Comparison of ENCODE assay signal across 21 cellular contexts in genomic region chr14:59739794-59740193, GRCh38.
A peak's percentile ranks its signal among the peaks of the same experiment; 100 is the strongest.
DNase-seq lines count a peak whose midpoint lies in the region; ATAC-seq and TF ChIP-seq lines count a peak whose summit lies in the region.
"Had no signal": no experiment of that assay in that cellular context is flagged by ENCODE, and none has a peak within 500 bp of the region (broad histone marks: within the 10 kb centered on the region; RNA-seq: fewer than 3 reads in every experiment).

No MANE protein-coding gene starts in this region.

- H3K9me3 Mint-ChIP-seq in MCF 10A (ENCODE audit: unreplicated experiment) = peaks cover 15% of the 10 kb centered on the region

- no peaks in the 10 kb centered on the region for H3K36me3 ChIP-seq in breast epithelium
- H3K36me3 ChIP-seq in gastroesophageal sphincter = no peaks in the 10 kb centered on the region
- no peaks in the 10 kb centered on the region for H3K36me3 ChIP-seq in upper lobe of right lung
- no peaks in the 10 kb centered on the region for H3K36me3 ChIP-seq in colonic mucosa
- H3K36me3 ChIP-seq: stomach had no signal

- no TSS peak for BruUV-seq in MCF 10A (replicated peaks; lab: Mats Ljungman, UMichigan)

- H3K4me1 Mint-ChIP-seq in MCF 10A (ENCODE audit: insufficient read depth, unreplicated experiment) = peaks cover 7% of the 10 kb centered on the region
- H3K4me1 Mint-ChIP-seq: activated CD8-positive, alpha-beta memory T cell treated with anti-CD3 and anti-CD28 coated beads, Interleukin-2, amount 10 ng/mL, durations not matched to agents 7 days and 5 days; nephron progenitor cell had no signal

- no peak for TF ChIP-seq EP300 in gastroesophageal sphincter (IDR thresholded peaks at IDR 0.05)

- H3K27ac Mint-ChIP-seq in MCF 10A (ENCODE audit: low read depth, unreplicated experiment) = no peak overlapping the region
- H3K27ac Mint-ChIP-seq: activated CD8-positive, alpha-beta memory T cell treated with anti-CD3 and anti-CD28 coated beads, Interleukin-2, amount 10 ng/mL, durations not matched to agents 7 days and 5 days; CD4-positive, alpha-beta T cell; nephron progenitor cell had no signal

- in situ Hi-C loops in GM13977 (cut with MboI; ENCODE audit: low pct_unique_long_range_greater_than_20kb, low sequenced_read_pairs, unreplicated experiment) = no loop called here

- H3K4me1 ChIP-seq in breast epithelium (no peaks in the 10 kb centered on the region), gastroesophageal sphincter (no peaks in the 10 kb centered on the region), upper lobe of right lung (no peaks in the 10 kb centered on the region), colonic mucosa (no peaks in the 10 kb centered on the region)
- H3K4me1 ChIP-seq: stomach had no signal

- no peaks in the 10 kb centered on the region for H3K27me3 Mint-ChIP-seq in MCF 10A (ENCODE audit: insufficient read depth, unreplicated experiment)
- H3K27me3 Mint-ChIP-seq: activated CD8-positive, alpha-beta memory T cell treated with anti-CD3 and anti-CD28 coated beads, Interleukin-2, amount 10 ng/mL, durations not matched to agents 7 days and 5 days had no signal

- no peak overlapping the region for H3K27ac ChIP-seq in breast epithelium
- no peak overlapping the region for H3K27ac ChIP-seq in gastroesophageal sphincter
- H3K27ac ChIP-seq in upper lobe of right lung = no peak overlapping the region
- no peak overlapping the region for H3K27ac ChIP-seq in colonic mucosa
- H3K27ac ChIP-seq: KMS-11, SK-N-MC, stomach had no signal

- H3K4me3 ChIP-seq in breast epithelium (no peak overlapping the region), NB4 (ENCODE audit: low read depth, low read length) (no peak overlapping the region), gastroesophageal sphincter (no peak overlapping the region), upper lobe of right lung (no peak overlapping the region), colonic mucosa (no peak overlapping the region)
- H3K4me3 ChIP-seq: SK-N-MC, stomach had no signal

- DNase-seq in MCF 10A (ENCODE audit: unreplicated experiment) (peak; percentile 47), breast epithelium (ENCODE audit: low spot score in 2 of 2) (no peak), NB4 (ENCODE audit: low read depth) (peak; percentile 45), upper lobe of right lung (no peak), GM13977 (ENCODE audit: low spot score) (no peak), colonic mucosa (no peak)
- DNase-seq: activated CD8-positive, alpha-beta memory T cell treated with anti-CD3 and anti-CD28 coated beads, Interleukin-2, amount 10 ng/mL, durations not matched to agents 7 days and 5 days; CD4-positive, alpha-beta T cell; foreskin fibroblast; NCI-H1417 treated with DMSO at 0.1 percent for 48 hours; NCI-H82; nephron progenitor cell; posterior cingulate gyrus; small intestine; stimulated activated CD4-positive, alpha-beta T cell treated with anti-CD3 and anti-CD28 coated beads, Interleukin-4, amount 100 ng/mL, for 1 hour; stomach had no signal

- TF ChIP-seq CTCF in MCF 10A (IDR thresholded peaks at IDR 0.05; ENCODE audit: unreplicated experiment) (no peak), breast epithelium (IDR thresholded peaks at IDR 0.05) (no peak), NB4 (IDR thresholded peaks at IDR 0.05; ENCODE audit: low read depth, low read length) (no peak), gastroesophageal sphincter (IDR thresholded peaks at IDR 0.05) (no peak), upper lobe of right lung (IDR thresholded peaks at IDR 0.05) (no peak), GM13977 (IDR thresholded peaks at IDR 0.05; ENCODE audit: extremely low read depth, insufficient read depth, missing control alignments) (no peak), colonic mucosa (IDR thresholded peaks at IDR 0.05) (no peak)

- peaks cover 10 to 24% of the 10 kb centered on the region in 2 donors for H3K9me3 ChIP-seq in breast epithelium
- peaks cover 0 to 30% (median 0%) of the 10 kb centered on the region in 3 donors for H3K9me3 ChIP-seq in gastroesophageal sphincter
- no peaks in the 10 kb centered on the region for H3K9me3 ChIP-seq in upper lobe of right lung
- H3K9me3 ChIP-seq in colonic mucosa = no peaks in the 10 kb centered on the region

- no peaks in the 10 kb centered on the region for H3K36me3 Mint-ChIP-seq in MCF 10A (ENCODE audit: insufficient read depth, unreplicated experiment)
- H3K36me3 Mint-ChIP-seq: activated CD8-positive, alpha-beta memory T cell treated with anti-CD3 and anti-CD28 coated beads, Interleukin-2, amount 10 ng/mL, durations not matched to agents 7 days and 5 days had no signal

- WGBS in gastroesophageal sphincter (ENCODE audit: low coverage in 1 of 2), 2 donors = 43 to 62% methylated on average over 1 to 3 of the region's 3 CpGs

- no peak overlapping the region for H3K9ac ChIP-seq in colonic mucosa (ENCODE audit: low read depth in 2 of 2, low read length in 2 of 2)
- H3K9ac ChIP-seq: KMS-11 had no signal

- intact Hi-C loops in MCF 10A (cut with micrococcal nuclease) = no loop called here
- intact Hi-C loops in breast epithelium (cut with DNase I; ENCODE audit: low total_unique reads) = no loop called here
- intact Hi-C loops in upper lobe of right lung (cut with DNase I) = no loop called here
- intact Hi-C loops in colonic mucosa (cut with DNase I) = no loop called here

- POLR2A ChIA-PET in MCF 10A (lab: Yijun Ruan, JAX) = no interaction called here

- ATAC-seq in gastroesophageal sphincter (peak; percentile 65), upper lobe of right lung (peak; percentile 89), HG03280 (IDR thresholded peaks at IDR 0.05; ENCODE audit: unreplicated experiment) (no peak)
- ATAC-seq: activated CD8-positive, alpha-beta memory T cell treated with anti-CD3 and anti-CD28 coated beads, Interleukin-2, amount 10 ng/mL, durations not matched to agents 7 days and 5 days; Panc1 had no signal

- TF ChIP-seq POLR2A in breast epithelium (IDR thresholded peaks at IDR 0.05) = no peak
- no peak for TF ChIP-seq POLR2A in NB4 (IDR thresholded peaks at IDR 0.05; ENCODE audit: extremely low read depth, insufficient read length)
- no peak for TF ChIP-seq POLR2A in gastroesophageal sphincter (IDR thresholded peaks at IDR 0.05)

- CTCF ChIA-PET in MCF 10A (lab: Yijun Ruan, JAX) = interaction anchor here (0.6 kb wide), 1 partner anchor 406 kb away, joined by 3 read pairs; no protein-coding TSS in a partner anchor

- H3K4me3 Mint-ChIP-seq in MCF 10A (ENCODE audit: unreplicated experiment) = no peak overlapping the region
- H3K4me3 Mint-ChIP-seq: activated CD8-positive, alpha-beta memory T cell treated with anti-CD3 and anti-CD28 coated beads, Interleukin-2, amount 10 ng/mL, durations not matched to agents 7 days and 5 days; CD4-positive, alpha-beta T cell; nephron progenitor cell had no signal

- H3K27me3 ChIP-seq in breast epithelium (no peaks in the 10 kb centered on the region), gastroesophageal sphincter (no peaks in the 10 kb centered on the region), upper lobe of right lung (no peaks in the 10 kb centered on the region), colonic mucosa (no peaks in the 10 kb centered on the region)
- H3K27me3 ChIP-seq: stomach had no signal

Comparison
In these comparisons a context has a peak if more than half of its experiments do, and no peak if none do; other contexts are left out.
1. DNase-seq: peak in MCF 10A (single experiment) and NB4 (single experiment); none in breast epithelium (0 of 2), upper lobe of right lung (single experiment), GM13977 (single experiment) and colonic mucosa (single experiment).